ENCODE assay signal across 30 cellular contexts in the genomic region with DNA sequence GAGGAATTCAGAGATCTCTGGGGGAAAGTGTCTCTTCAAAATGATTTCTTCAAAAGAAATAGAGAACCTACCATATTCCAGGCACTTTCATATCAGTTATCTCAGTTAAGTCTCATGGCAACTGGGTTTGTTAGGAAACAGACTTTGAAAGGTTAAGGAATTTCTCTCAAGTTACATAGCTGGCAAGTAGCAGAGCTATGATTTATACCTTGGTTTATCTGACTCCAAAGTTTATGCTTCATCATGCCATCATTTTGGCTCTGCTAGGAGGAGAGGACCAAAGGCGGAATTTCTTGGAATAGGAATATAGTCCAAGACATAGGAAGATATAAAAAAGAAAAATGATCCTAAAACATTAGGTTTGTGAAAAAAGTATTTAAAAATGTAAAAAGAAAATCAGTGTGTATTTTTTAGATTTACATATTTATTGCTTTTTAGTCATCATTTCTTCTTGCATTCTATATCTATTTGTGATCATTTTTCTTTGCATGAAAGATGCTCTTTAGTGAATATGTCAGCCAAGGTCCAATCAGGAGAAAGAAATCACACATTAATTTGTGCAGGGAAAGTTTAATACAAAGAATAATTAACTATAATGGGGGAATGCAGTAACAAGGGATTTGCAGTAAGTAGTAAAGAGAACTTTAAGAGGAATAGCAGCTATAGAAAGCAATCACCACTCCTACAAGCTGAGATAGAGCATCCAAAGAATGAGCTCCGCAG.
"Had no signal": no experiment of that assay in that cellular context is flagged by ENCODE, and none has a peak within 500 bp of the region (broad histone marks: within the 10 kb centered on the region; RNA-seq: fewer than 3 reads in every experiment).

No MANE protein-coding gene starts in this region.

- ATAC-seq: activated CD8-positive, alpha-beta T cell treated with anti-CD3 and anti-CD28 coated beads, Interleukin-2, amount 10 ng/mL, durations not matched to agents 7 days and 5 days; body of pancreas; Panc1 had no signal

- H3K36me3 Mint-ChIP-seq: activated naive CD8-positive, alpha-beta T cell treated with anti-CD3 and anti-CD28 coated beads, Interleukin-2, amount 10 ng/mL, durations not matched to agents 7 days and 5 days had no signal

- H3K4me3 ChIP-seq: body of pancreas, breast epithelium, MG63, SJCRH30, SK-N-MC had no signal

- H3K27ac Mint-ChIP-seq: activated CD4-positive, alpha-beta T cell treated with anti-CD3 and anti-CD28 coated beads, Interleukin-2, amount 10 ng/mL, durations not matched to agents 24 days and 14 days; activated CD8-positive, alpha-beta T cell treated with anti-CD3 and anti-CD28 coated beads, Interleukin-2, amount 10 ng/mL, durations not matched to agents 7 days and 5 days; activated naive CD4-positive, alpha-beta T cell treated with anti-CD3 and anti-CD28 coated beads, Interleukin-2, amount 50 U/mL, for 24 hours; activated naive CD8-positive, alpha-beta T cell treated with anti-CD3 and anti-CD28 coated beads, Interleukin-2, amount 10 ng/mL, durations not matched to agents 7 days and 5 days; activated T-cell treated with anti-CD3 and anti-CD28 coated beads, Interleukin-2, amount 50 U/mL, for 24 hours; activated T-helper 2 cell treated with anti-CD3 and anti-CD28 coated beads, Interferon-gamma antibody, Interleukin-2, Interleukin-4, amounts not matched to agents 10 μg/mL and 5 μg/mL and 100 μg/mL, durations not matched to agents 14 hours and 24 hours and 36 hours; T-helper 1 cell treated with Interleukin-12 subunit alpha and Interleukin-12 subunit beta and Interleukin-4 antibody, amounts not matched to agents 30 μg/mL and 1 μg/mL, for 36 hours; T-helper 2 cell treated with Interferon-gamma antibody and Interleukin-4, amounts not matched to agents 5 μg/mL and 100 μg/mL, for 36 hours had no signal

- H3K27me3 Mint-ChIP-seq: activated naive CD4-positive, alpha-beta T cell treated with anti-CD3 and anti-CD28 coated beads, Interleukin-2, amount 50 U/mL, for 24 hours; activated T-cell treated with anti-CD3 and anti-CD28 coated beads, Interleukin-2, amount 50 U/mL, for 24 hours had no signal

- DNase-seq: activated CD4-positive, alpha-beta T cell treated with anti-CD3 and anti-CD28 coated beads, Interleukin-2, amount 10 ng/mL, durations not matched to agents 24 days and 14 days; activated CD4-positive, alpha-beta T cell treated with anti-CD3 and anti-CD28 coated beads, Interleukin-2, amount 50 U/mL, for 4 hours; activated CD8-positive, alpha-beta T cell treated with anti-CD3 and anti-CD28 coated beads, Interleukin-2, amount 10 ng/mL, durations not matched to agents 7 days and 5 days; activated gamma-delta T cell; activated naive CD4-positive, alpha-beta T cell treated with Interleukin-2 at 50 U/mL for 16 hours; activated naive CD8-positive, alpha-beta T cell treated with anti-CD3 and anti-CD28 coated beads, Interleukin-2, amount 10 ng/mL, durations not matched to agents 7 days and 5 days; activated T-cell treated with anti-CD3 and anti-CD28 coated beads, Interleukin-2, amount 50 U/mL, for 24 hours; body of pancreas; Kasumi-1; KG1; NCI-H1048; NCI-H1105 treated with DMSO at 0.1 percent for 48 hours; NCI-H1436; NCI-H1694 treated with DMSO at 0.1 percent for 48 hours; NCI-H2029; NCI-H510A; NCI-H526; NCI-H748 treated with DMSO at 0.1 percent for 48 hours; NK-92 treated with Interleukin-12 subunit alpha and Interleukin-12 subunit beta, amount 100 ng/mL, for 24 hours; OCI-M1; SHP77; SJCRH30 had no signal

- H3K27me3 ChIP-seq: body of pancreas, breast epithelium, MG63, SJCRH30 had no signal

- H3K36me3 ChIP-seq: breast epithelium, MG63, SJCRH30 had no signal

- H3K4me1 Mint-ChIP-seq: activated CD4-positive, alpha-beta T cell treated with anti-CD3 and anti-CD28 coated beads, Interleukin-2, amount 10 ng/mL, durations not matched to agents 24 days and 14 days; activated naive CD4-positive, alpha-beta T cell treated with anti-CD3 and anti-CD28 coated beads, Interleukin-2, amount 50 U/mL, for 24 hours; activated naive CD8-positive, alpha-beta T cell treated with anti-CD3 and anti-CD28 coated beads, Interleukin-2, amount 10 ng/mL, durations not matched to agents 7 days and 5 days had no signal

- H3K27ac ChIP-seq: body of pancreas, breast epithelium, SJCRH30, SK-N-MC had no signal

- H3K4me3 Mint-ChIP-seq: activated CD4-positive, alpha-beta T cell treated with anti-CD3 and anti-CD28 coated beads, Interleukin-2, amount 10 ng/mL, durations not matched to agents 24 days and 14 days; activated CD8-positive, alpha-beta T cell treated with anti-CD3 and anti-CD28 coated beads, Interleukin-2, amount 10 ng/mL, durations not matched to agents 7 days and 5 days; activated naive CD4-positive, alpha-beta T cell treated with anti-CD3 and anti-CD28 coated beads, Interleukin-2, amount 50 U/mL, for 24 hours; activated naive CD8-positive, alpha-beta T cell treated with anti-CD3 and anti-CD28 coated beads, Interleukin-2, amount 10 ng/mL, durations not matched to agents 7 days and 5 days; activated T-cell treated with anti-CD3 and anti-CD28 coated beads, Interleukin-2, amount 50 U/mL, for 24 hours; T-helper 1 cell treated with Interleukin-12 subunit alpha and Interleukin-12 subunit beta and Interleukin-4 antibody, amounts not matched to agents 30 μg/mL and 1 μg/mL, for 36 hours; T-helper 2 cell treated with Interferon-gamma antibody and Interleukin-4, amounts not matched to agents 5 μg/mL and 100 μg/mL, for 36 hours had no signal

- H3K4me1 ChIP-seq: body of pancreas, breast epithelium, SJCRH30 had no signal

- H3K9me3 ChIP-seq: SJCRH30 had no signal
